Comparison of ENCODE assay signal across 19 cellular contexts in genomic region chr2:229050063-229050635, GRCh38.
"Had no signal": no experiment of that assay in that cellular context is flagged by ENCODE, and none has a peak within 500 bp of the region (broad histone marks: within the 10 kb centered on the region; RNA-seq: fewer than 3 reads in every experiment).

No MANE protein-coding gene starts in this region.

- H3K27ac ChIP-seq: epithelial cell of prostate, esophagus muscularis mucosa, heart left ventricle, psoas muscle, right lobe of liver, thoracic aorta, transverse colon had no signal

- ATAC-seq: heart left ventricle; left colon; left ventricle myocardium superior; natural killer cell treated with Interleukin-12 subunit alpha and Interleukin-12 subunit beta and Interleukin-15 and Interleukin-18, amount 100 ng/mL, for 72 hours; psoas muscle; right lobe of liver; stimulated activated naive B cell treated with anti-CD40 and anti-IgM and Interleukin-4, amounts not matched to agents 10 μg/mL and 1 μg/mL and 100 μg/mL, for 72 hours; stimulated activated naive CD8-positive, alpha-beta T cell treated with anti-CD3 and anti-CD28 coated beads, Interleukin-15, amount 100 ng/mL, for 72 hours had no signal

- H3K9me3 ChIP-seq: esophagus muscularis mucosa, heart left ventricle, psoas muscle, right lobe of liver, thoracic aorta, transverse colon had no signal

- H3K36me3 ChIP-seq: esophagus muscularis mucosa, heart left ventricle, right lobe of liver, thoracic aorta, transverse colon had no signal

- H3K4me1 ChIP-seq: heart left ventricle, psoas muscle, right lobe of liver had no signal

- H3K4me1 Mint-ChIP-seq: stimulated activated naive B cell treated with anti-CD40 and anti-IgM and Interleukin-4, amounts not matched to agents 10 μg/mL and 1 μg/mL and 100 μg/mL, for 72 hours; stimulated activated naive CD8-positive, alpha-beta T cell treated with anti-CD3 and anti-CD28 coated beads, Interleukin-15, amount 100 ng/mL, for 72 hours had no signal

- DNase-seq: effector memory CD4-positive, alpha-beta T cell; heart left ventricle; hippocampal formation; left colon; left ventricle myocardium superior; mesenchymal stem cell; midbrain; psoas muscle; retina; right lobe of liver; stimulated activated CD4-positive, alpha-beta T cell treated with anti-CD3 and anti-CD28 coated beads, Interleukin-4, amount 100 ng/mL, for 4 hours; stimulated activated naive B cell treated with anti-CD40 and anti-IgM and Interleukin-4, amounts not matched to agents 10 μg/mL and 1 μg/mL and 100 μg/mL, for 72 hours; stimulated activated naive CD8-positive, alpha-beta T cell treated with anti-CD3 and anti-CD28 coated beads, Interleukin-15, amount 100 ng/mL, for 72 hours; transverse colon had no signal

- H3K9me3 Mint-ChIP-seq: stimulated activated naive B cell treated with anti-CD40 and anti-IgM and Interleukin-4, amounts not matched to agents 10 μg/mL and 1 μg/mL and 100 μg/mL, for 72 hours had no signal

- H3K27me3 Mint-ChIP-seq: natural killer cell treated with Interleukin-12 subunit alpha and Interleukin-12 subunit beta and Interleukin-15 and Interleukin-18, amount 100 ng/mL, for 72 hours; stimulated activated naive B cell treated with anti-CD40 and anti-IgM and Interleukin-4, amounts not matched to agents 10 μg/mL and 1 μg/mL and 100 μg/mL, for 72 hours; stimulated activated naive CD8-positive, alpha-beta T cell treated with anti-CD3 and anti-CD28 coated beads, Interleukin-15, amount 100 ng/mL, for 72 hours had no signal

- H3K4me3 ChIP-seq: esophagus muscularis mucosa, heart left ventricle, lung, psoas muscle, right lobe of liver, thoracic aorta, transverse colon had no signal

- H3K27ac Mint-ChIP-seq: natural killer cell treated with Interleukin-12 subunit alpha and Interleukin-12 subunit beta and Interleukin-15 and Interleukin-18, amount 100 ng/mL, for 72 hours; stimulated activated naive B cell treated with anti-CD40 and anti-IgM and Interleukin-4, amounts not matched to agents 10 μg/mL and 1 μg/mL and 100 μg/mL, for 72 hours; stimulated activated naive CD8-positive, alpha-beta T cell treated with anti-CD3 and anti-CD28 coated beads, Interleukin-15, amount 100 ng/mL, for 72 hours had no signal

- H3K27me3 ChIP-seq: esophagus muscularis mucosa, heart left ventricle, right lobe of liver, transverse colon had no signal

- H3K36me3 Mint-ChIP-seq: natural killer cell treated with Interleukin-12 subunit alpha and Interleukin-12 subunit beta and Interleukin-15 and Interleukin-18, amount 100 ng/mL, for 72 hours; stimulated activated naive B cell treated with anti-CD40 and anti-IgM and Interleukin-4, amounts not matched to agents 10 μg/mL and 1 μg/mL and 100 μg/mL, for 72 hours had no signal

- H3K4me3 Mint-ChIP-seq: natural killer cell treated with Interleukin-12 subunit alpha and Interleukin-12 subunit beta and Interleukin-15 and Interleukin-18, amount 100 ng/mL, for 72 hours; stimulated activated naive B cell treated with anti-CD40 and anti-IgM and Interleukin-4, amounts not matched to agents 10 μg/mL and 1 μg/mL and 100 μg/mL, for 72 hours; stimulated activated naive CD8-positive, alpha-beta T cell treated with anti-CD3 and anti-CD28 coated beads, Interleukin-15, amount 100 ng/mL, for 72 hours had no signal
